ENCODE assay signal across 1 cellular context in genomic region chr22:28772633-28773460, GRCh38.
A peak's percentile ranks its signal among the peaks of the same experiment; 100 is the strongest.
TF ChIP-seq lines count a peak whose summit lies in the region.

TSS of gene CCDC117 (plus strand) at chr22:28772695. CDS start at chr22:28772850, 155 bp downstream.

TF ChIP-seq in WTC11, 78 proteins besides CTCF, POLR2A, EP300 and RAD21 (continued from another document):
- TF ChIP-seq NR3C1 (CRISPR knock-in tag; conservative IDR thresholded peaks at IDR 0.05; ENCODE audit: low read depth): no peak
- 0 out of 2 replicates have a peak, but pooled peaks have one; percentile 39 for TF ChIP-seq PREB (CRISPR knock-in tag; IDR thresholded peaks at IDR 0.05; ENCODE audit: borderline replicate concordance)
- no peak for TF ChIP-seq ZNF138 (CRISPR knock-in tag; conservative IDR thresholded peaks at IDR 0.05)
- no peak for TF ChIP-seq ATF6 (CRISPR knock-in tag; IDR thresholded peaks at IDR 0.05)
- peak; percentile 65; the same call in 1 of the 2 replicates for TF ChIP-seq FOXP1 (CRISPR knock-in tag; IDR thresholded peaks at IDR 0.05; ENCODE audit: borderline replicate concordance)
- peak; percentile 74 for TF ChIP-seq CREM (CRISPR knock-in tag; IDR thresholded peaks at IDR 0.05)
- no peak for TF ChIP-seq MLX (CRISPR knock-in tag; IDR thresholded peaks at IDR 0.05)
- peak; percentile 26; the same call in 1 of the 2 replicates for TF ChIP-seq MAX (CRISPR knock-in tag; IDR thresholded peaks at IDR 0.05)
- no peak for TF ChIP-seq ERG (CRISPR knock-in tag; IDR thresholded peaks at IDR 0.05)
- TF ChIP-seq ZNF317 (CRISPR knock-in tag; IDR thresholded peaks at IDR 0.05; ENCODE audit: borderline replicate concordance, low read depth): no peak
- no peak for TF ChIP-seq ZBTB21 (CRISPR knock-in tag; IDR thresholded peaks at IDR 0.05; ENCODE audit: borderline replicate concordance)
- TF ChIP-seq NR1H2 (CRISPR knock-in tag; IDR thresholded peaks at IDR 0.05): no peak
- peak; percentile 63; the same call in 1 of the 2 replicates for TF ChIP-seq TEAD1 (CRISPR knock-in tag; IDR thresholded peaks at IDR 0.05)
- no peak for TF ChIP-seq ZSCAN18 (CRISPR knock-in tag; IDR thresholded peaks at IDR 0.05)
- no peak for TF ChIP-seq CDX4 (CRISPR knock-in tag; IDR thresholded peaks at IDR 0.05; ENCODE audit: borderline replicate concordance)
- 0 out of 2 replicates have a peak, but pooled peaks have one; percentile 49 for TF ChIP-seq IRF1 (CRISPR knock-in tag; IDR thresholded peaks at IDR 0.05)
- peak; percentile 78; the same call in 1 of the 2 replicates for TF ChIP-seq ZNF232 (CRISPR knock-in tag; IDR thresholded peaks at IDR 0.05)
- no peak for TF ChIP-seq NR2C2 (CRISPR knock-in tag; IDR thresholded peaks at IDR 0.05)
- no peak for TF ChIP-seq USF1 (CRISPR knock-in tag; IDR thresholded peaks at IDR 0.05)
- no peak for TF ChIP-seq ATF1 (CRISPR knock-in tag; IDR thresholded peaks at IDR 0.05)
- TF ChIP-seq CREB1 (CRISPR knock-in tag; IDR thresholded peaks at IDR 0.05): no peak
- TF ChIP-seq OVOL2 (CRISPR knock-in tag; IDR thresholded peaks at IDR 0.05; ENCODE audit: borderline replicate concordance): no peak
- TF ChIP-seq ZNF219 (CRISPR knock-in tag; IDR thresholded peaks at IDR 0.05; ENCODE audit: borderline replicate concordance): no peak
- TF ChIP-seq RELA (CRISPR knock-in tag; IDR thresholded peaks at IDR 0.05; ENCODE audit: borderline replicate concordance): no peak
- TF ChIP-seq MYBL2 (CRISPR knock-in tag; IDR thresholded peaks at IDR 0.05): 0 out of 2 replicates have a peak, but pooled peaks have one; percentile 42
- TF ChIP-seq SP1 (CRISPR knock-in tag; conservative IDR thresholded peaks at IDR 0.05): peak; percentile 60; the same call in 1 of the 2 replicates
- TF ChIP-seq USF2 (CRISPR knock-in tag; IDR thresholded peaks at IDR 0.05): no peak; the same call in 1 of the 2 replicates
- TF ChIP-seq EMX1 (CRISPR knock-in tag; IDR thresholded peaks at IDR 0.05): no peak
- TF ChIP-seq ZNF121 (CRISPR knock-in tag; IDR thresholded peaks at IDR 0.05): no peak
- no peak for TF ChIP-seq NFE2L1 (CRISPR knock-in tag; IDR thresholded peaks at IDR 0.05)
- peak; percentile 47; the same call in 1 of the 2 replicates for TF ChIP-seq GABPB1 (CRISPR knock-in tag; IDR thresholded peaks at IDR 0.05)
- TF ChIP-seq ZBTB43 (CRISPR knock-in tag; IDR thresholded peaks at IDR 0.05): 0 out of 2 replicates have a peak, but pooled peaks have one; percentile 25
- TF ChIP-seq E2F1 (CRISPR knock-in tag; IDR thresholded peaks at IDR 0.05): no peak
- peak; percentile 93 for TF ChIP-seq FOXP4 (CRISPR knock-in tag; IDR thresholded peaks at IDR 0.05)
- no peak for TF ChIP-seq TEAD4 (CRISPR knock-in tag; IDR thresholded peaks at IDR 0.05)
- no peak for TF ChIP-seq STAT6 (CRISPR knock-in tag; conservative IDR thresholded peaks at IDR 0.05; ENCODE audit: low read depth)
- peak; percentile 60; the same call in 1 of the 2 replicates for TF ChIP-seq GTF2I (CRISPR knock-in tag; conservative IDR thresholded peaks at IDR 0.05)
- TF ChIP-seq FOXK1 (CRISPR knock-in tag; IDR thresholded peaks at IDR 0.05): peak; percentile 97
- TF ChIP-seq HMGA2 (CRISPR knock-in tag; IDR thresholded peaks at IDR 0.05): no peak
- no peak for TF ChIP-seq JUN (CRISPR knock-in tag; IDR thresholded peaks at IDR 0.05)
- no peak for TF ChIP-seq TP53 (CRISPR knock-in tag; IDR thresholded peaks at IDR 0.05)
- TF ChIP-seq TCF7 (CRISPR knock-in tag; IDR thresholded peaks at IDR 0.05; ENCODE audit: low read depth): no peak
